8 cellular contexts compared by ENCODE assay signal in genomic region chr16:31487720-31488629, GRCh38. TPM values are rescaled to one million over a fixed set of nuclear protein-coding genes. Genes with fewer than 3 reads are reported as not detected.
DNase-seq lines count a peak whose midpoint lies in the region; TF ChIP-seq lines count a peak whose summit lies in the region.

No MANE protein-coding gene starts in this region.

- H3K23ac ChIP-seq in mesendoderm (ENCODE audit: low read length), result no peak overlapping the region

- H3K79me1 ChIP-seq in mesendoderm (ENCODE audit: low read length), result no peaks in the 10 kb centered on the region

- peak overlapping the region; percentile 42 for H3K56ac ChIP-seq in mesendoderm (ENCODE audit: low read length)

- H3K27ac ChIP-seq in dorsolateral prefrontal cortex, result peak overlapping the region in 2 of 59 donors; percentile 11 to 52
- no peak overlapping the region for H3K27ac ChIP-seq in mesendoderm (ENCODE audit: low read depth, low read length)

- no peak overlapping the region for H4K5ac ChIP-seq in mesendoderm (ENCODE audit: low read length)

- no peak overlapping the region for H4K8ac ChIP-seq in mesendoderm (ENCODE audit: low read depth, low read length)

- H3K4me2 ChIP-seq in mesendoderm (ENCODE audit: low read length), result peak overlapping the region; percentile 85

- peaks cover 5% of the 10 kb centered on the region for H3K4me1 Mint-ChIP-seq in activated CD4-positive, alpha-beta T cell treated with anti-CD3 and anti-CD28 coated beads, Interleukin-2, amount 10 ng/mL, durations not matched to agents 24 days and 14 days

- H3K9me3 Mint-ChIP-seq in activated CD4-positive, alpha-beta T cell treated with anti-CD3 and anti-CD28 coated beads, Interleukin-2, amount 10 ng/mL, durations not matched to agents 24 days and 14 days, result no peaks in the 10 kb centered on the region

- intact Hi-C loops in activated CD4-positive, alpha-beta T cell treated with anti-CD3 and anti-CD28 coated beads, Interleukin-2, amount 10 ng/mL, durations not matched to agents 24 days and 14 days (cut with micrococcal nuclease), result loop anchor here (1.0 kb wide), 1 partner anchor 11 kb away; no protein-coding TSS in a partner anchor
- intact Hi-C loops in dorsolateral prefrontal cortex (cut with DNase I), result no loop called here

- no peak overlapping the region for H2AK5ac ChIP-seq in mesendoderm (ENCODE audit: low read length)

- no CpG with 5 or more reads among the region's 77 CpGs for WGBS in mesendoderm (ENCODE audit: extremely low coverage, insufficient coverage, low lambda C conversion rate)

- peaks cover 5% of the 10 kb centered on the region for H3K36me3 Mint-ChIP-seq in activated CD4-positive, alpha-beta T cell treated with anti-CD3 and anti-CD28 coated beads, Interleukin-2, amount 10 ng/mL, durations not matched to agents 24 days and 14 days (ENCODE audit: low read depth)

- H2BK120ac ChIP-seq in mesendoderm (ENCODE audit: low read depth, low read length), result no peak overlapping the region

- H3K27me3 Mint-ChIP-seq in activated CD4-positive, alpha-beta T cell treated with anti-CD3 and anti-CD28 coated beads, Interleukin-2, amount 10 ng/mL, durations not matched to agents 24 days and 14 days, result peaks cover 18% of the 10 kb centered on the region

- TF ChIP-seq CTCF in GM10266 (IDR thresholded peaks at IDR 0.05; ENCODE audit: control insufficient read depth, insufficient read depth, low read depth, missing control alignments) (no peak), HFF-Myc (IDR thresholded peaks at IDR 0.05; ENCODE audit: low read depth, low read length, missing control alignments) (no peak), dorsolateral prefrontal cortex (IDR thresholded peaks at IDR 0.05 in 54 of 56, conservative IDR thresholded peaks at IDR 0.05 in 2 of 56; ENCODE audit: low read depth in 1 of 56, partially characterized antibody in 56 of 56) (no peak)

- H3K27ac Mint-ChIP-seq in activated CD4-positive, alpha-beta T cell treated with anti-CD3 and anti-CD28 coated beads, Interleukin-2, amount 10 ng/mL, durations not matched to agents 24 days and 14 days, result no peak overlapping the region

- no peak overlapping the region for H2BK15ac ChIP-seq in mesendoderm (replicated peaks; ENCODE audit: low read depth)

- H3K9ac ChIP-seq in mesendoderm (ENCODE audit: low read length), result peak overlapping the region; percentile 47

- no peaks in the 10 kb centered on the region for H3K4me1 ChIP-seq in mesendoderm (ENCODE audit: control insufficient read depth, low read depth, low read length)

- H3K4me3 ChIP-seq in HFF-Myc (replicated peaks; ENCODE audit: low read depth, low read length), result peak overlapping the region; percentile 34
- H3K4me3 ChIP-seq in dorsolateral prefrontal cortex, result peak overlapping the region; percentile 43 to 83 (median 62)
- peak overlapping the region; percentile 4 for H3K4me3 ChIP-seq in mesendoderm (ENCODE audit: low read length)

- DNase-seq in GM10266 (ENCODE audit: extremely low spot score) (peak; percentile 85), HFF-Myc (ENCODE audit: extremely low read depth, low read depth) (no peak), NCI-H128 (lab: John Stamatoyannopoulos, UW; ENCODE audit: unreplicated experiment) (peak; percentile 13), dorsolateral prefrontal cortex (peak in 1 of 10 donors; percentile 63), mesendoderm (peak; percentile 53), NCI-H2107 treated with DMSO at 0.1 percent for 48 hours (lab: John Stamatoyannopoulos, UW; ENCODE audit: unreplicated experiment) (no peak)
- DNase-seq in activated CD4-positive, alpha-beta T cell treated with anti-CD3 and anti-CD28 coated beads, Interleukin-2, amount 10 ng/mL, durations not matched to agents 24 days and 14 days, result peak; percentile 91
- DNase-seq in stimulated activated CD8-positive, alpha-beta memory T cell treated with anti-CD3 and anti-CD28 coated beads, Interleukin-4, amount 100 ng/mL, for 4 hours (ENCODE audit: low read depth in 2 of 2, low spot score in 1 of 2), result peak; percentile 40 to 44

- peak overlapping the region; percentile 90 for H3K4me3 Mint-ChIP-seq in activated CD4-positive, alpha-beta T cell treated with anti-CD3 and anti-CD28 coated beads, Interleukin-2, amount 10 ng/mL, durations not matched to agents 24 days and 14 days

- H2BK5ac ChIP-seq in mesendoderm (ENCODE audit: low read length), result no peak overlapping the region

- no peak overlapping the region for H3K4ac ChIP-seq in mesendoderm (ENCODE audit: low read depth, low read length)

- no peak overlapping the region for H3K18ac ChIP-seq in mesendoderm (ENCODE audit: low read length)

- H3K27me3 ChIP-seq in dorsolateral prefrontal cortex (peaks cover 0 to 11% (median 0%) of the 10 kb centered on the region in 45 donors), mesendoderm (ENCODE audit: insufficient read depth, low read length, poor library complexity) (peaks cover 12% of the 10 kb centered on the region)

- H3K36me3 ChIP-seq in mesendoderm (ENCODE audit: control insufficient read depth, insufficient read depth, low read length), result no peaks in the 10 kb centered on the region

- H3K79me2 ChIP-seq in mesendoderm (ENCODE audit: control insufficient read depth, insufficient read depth, low read length), result no peaks in the 10 kb centered on the region

RNA-seq across cellular contexts. Expression of gene SLC5A2, which starts 5.1 kb away (rescaled TPM):
- total RNA-seq in activated CD4-positive, alpha-beta T cell treated with anti-CD3 and anti-CD28 coated beads, Interleukin-2, amount 10 ng/mL, durations not matched to agents 24 days and 14 days, result not detected in 2 replicates
- total RNA-seq in dorsolateral prefrontal cortex, result 1 to 10 TPM in 5 of 120 experiments, under 1 TPM in 48, not detected in 67; 0.17 to 1.8 (median 0.48) TPM
- polyA plus RNA-seq in mesendoderm (2013, experiment 1 of 2), result 0.01 TPM
- polyA plus RNA-seq in mesendoderm (2013, experiment 2 of 2), result not detected

RNA-seq across cellular contexts. Expression of gene TGFB1I1, which starts 16.0 kb away (rescaled TPM):
- 0.49 and 1.5 TPM in 2 replicates for total RNA-seq in activated CD4-positive, alpha-beta T cell treated with anti-CD3 and anti-CD28 coated beads, Interleukin-2, amount 10 ng/mL, durations not matched to agents 24 days and 14 days
- total RNA-seq in dorsolateral prefrontal cortex, result 10 to 100 TPM in 12 of 120 experiments, 1 to 10 TPM in 108; 1.7 to 19.5 (median 4.9) TPM
- polyA plus RNA-seq in mesendoderm (2013, experiment 1 of 2), result 4.1 TPM
- polyA plus RNA-seq in mesendoderm (2013, experiment 2 of 2), result 4.7 TPM

RNA-seq across cellular contexts. Expression of gene RUSF1, which starts 20.2 kb away (rescaled TPM):
- 40.9 and 41.1 TPM in 2 replicates for total RNA-seq in activated CD4-positive, alpha-beta T cell treated with anti-CD3 and anti-CD28 coated beads, Interleukin-2, amount 10 ng/mL, durations not matched to agents 24 days and 14 days
- 10 to 100 TPM; 29.1 to 91.6 (median 63.9) TPM for total RNA-seq in dorsolateral prefrontal cortex
- 12.4 TPM for polyA plus RNA-seq in mesendoderm (2013, experiment 1 of 2)
- 12.2 TPM for polyA plus RNA-seq in mesendoderm (2013, experiment 2 of 2)

RNA-seq across cellular contexts. Expression of gene ARMC5, which starts 28.7 kb away (rescaled TPM):
- total RNA-seq in activated CD4-positive, alpha-beta T cell treated with anti-CD3 and anti-CD28 coated beads, Interleukin-2, amount 10 ng/mL, durations not matched to agents 24 days and 14 days, result 9.9 and 10.5 TPM in 2 replicates
- 10 to 100 TPM; 10.4 to 21.8 (median 15.2) TPM for total RNA-seq in dorsolateral prefrontal cortex
- polyA plus RNA-seq in mesendoderm (2013, experiment 1 of 2), result 6.4 TPM
- 6.8 TPM for polyA plus RNA-seq in mesendoderm (2013, experiment 2 of 2)

RNA-seq across cellular contexts. Expression of gene AHSP, which starts 39.7 kb away (rescaled TPM):
- total RNA-seq in activated CD4-positive, alpha-beta T cell treated with anti-CD3 and anti-CD28 coated beads, Interleukin-2, amount 10 ng/mL, durations not matched to agents 24 days and 14 days, result not detected in 2 replicates
- total RNA-seq in dorsolateral prefrontal cortex, result 1 to 10 TPM in 6 of 120 experiments, under 1 TPM in 1, not detected in 113; 1.00 to 4.3 (median 1.5) TPM
- 1.5 TPM for polyA plus RNA-seq in mesendoderm (2013, experiment 1 of 2)
- 1.3 TPM for polyA plus RNA-seq in mesendoderm (2013, experiment 2 of 2)

Comparison
In these comparisons a context has a peak if more than half of its experiments do, and no peak if none do; other contexts are left out.
1. DNase-seq: peak in GM10266 (single experiment), NCI-H128 (single experiment), activated CD4-positive, alpha-beta T cell treated with anti-CD3 and anti-CD28 coated beads, Interleukin-2, amount 10 ng/mL, durations not matched to agents 24 days and 14 days (single experiment), mesendoderm (single experiment) and stimulated activated CD8-positive, alpha-beta memory T cell treated with anti-CD3 and anti-CD28 coated beads, Interleukin-4, amount 100 ng/mL, for 4 hours (2 of 2); none in HFF-Myc (single experiment) and NCI-H2107 treated with DMSO at 0.1 percent for 48 hours (single experiment).
2. H3K4me3 ChIP-seq: peak in every context shown above with its lines; median percentile 62 in dorsolateral prefrontal cortex; 34 in HFF-Myc; 4 in mesendoderm.